27 cellular contexts compared by ENCODE assay signal in genomic region chr13:27233964-27234363, GRCh38.
"Had no signal": no experiment of that assay in that cellular context is flagged by ENCODE, and none has a peak within 500 bp of the region (broad histone marks: within the 10 kb centered on the region; RNA-seq: fewer than 3 reads in every experiment).

No MANE protein-coding gene starts in this region.

- H3K27ac Mint-ChIP-seq: dendritic cell treated with granulocyte-macrophage colony-stimulating factor and Interleukin-4, amounts not matched to agents 40 ng/mL and 50 ng/mL, for 4 days; effector memory CD8-positive, alpha-beta T cell; endodermal cell; mesothelial cell of epicardium had no signal

- DNase-seq: colonic mucosa; cortex of kidney; effector CD8-positive, alpha-beta T cell; effector memory CD8-positive, alpha-beta T cell; endodermal cell; erythroblast; esophagus squamous epithelium; foreskin fibroblast; foreskin melanocyte; gastrocnemius medialis; glutamatergic neuron; head of caudate nucleus; heart right ventricle; hippocampal formation; kidney glomerular epithelial cell; left colon; left ventricle myocardium superior; lower lobe of right lung; mesenchymal stem cell; mucosa of descending colon had no signal

- H3K27me3 Mint-ChIP-seq: effector memory CD8-positive, alpha-beta T cell had no signal

- H3K9me3 Mint-ChIP-seq: dendritic cell treated with granulocyte-macrophage colony-stimulating factor and Interleukin-4, amounts not matched to agents 40 ng/mL and 50 ng/mL, for 4 days had no signal

- H3K4me3 Mint-ChIP-seq: dendritic cell treated with granulocyte-macrophage colony-stimulating factor and Interleukin-4, amounts not matched to agents 40 ng/mL and 50 ng/mL, for 4 days; effector memory CD8-positive, alpha-beta T cell; endodermal cell; mesothelial cell of epicardium had no signal

- H3K4me1 Mint-ChIP-seq: endodermal cell, mesothelial cell of epicardium had no signal

- H3K36me3 ChIP-seq: colonic mucosa, esophagus squamous epithelium, gastrocnemius medialis, heart right ventricle, lower lobe of right lung had no signal

- H3K27me3 ChIP-seq: colonic mucosa, esophagus squamous epithelium, gastrocnemius medialis, heart right ventricle had no signal

- H3K9me3 ChIP-seq: colonic mucosa, gastrocnemius medialis, lower lobe of right lung, mucosa of descending colon had no signal

- FAIRE-seq: endometrium, keratinocyte had no signal

- H3K4me1 ChIP-seq: colonic mucosa, esophagus squamous epithelium, gastrocnemius medialis, heart right ventricle, lower lobe of right lung had no signal

- H3K4me3 ChIP-seq: colonic mucosa, esophagus squamous epithelium, gastrocnemius medialis, heart right ventricle, lower lobe of right lung, mucosa of descending colon had no signal

- H3K27ac ChIP-seq: colonic mucosa, epithelial cell of prostate, esophagus squamous epithelium, gastrocnemius medialis, heart right ventricle, lower lobe of right lung had no signal

- ATAC-seq: effector memory CD8-positive, alpha-beta T cell; esophagus mucosa; gastrocnemius medialis; heart right ventricle; left colon; left lobe of liver; left ventricle myocardium superior; mucosa of descending colon had no signal
